Comparison of ENCODE assay signal across 5 cellular contexts in the genomic region with DNA sequence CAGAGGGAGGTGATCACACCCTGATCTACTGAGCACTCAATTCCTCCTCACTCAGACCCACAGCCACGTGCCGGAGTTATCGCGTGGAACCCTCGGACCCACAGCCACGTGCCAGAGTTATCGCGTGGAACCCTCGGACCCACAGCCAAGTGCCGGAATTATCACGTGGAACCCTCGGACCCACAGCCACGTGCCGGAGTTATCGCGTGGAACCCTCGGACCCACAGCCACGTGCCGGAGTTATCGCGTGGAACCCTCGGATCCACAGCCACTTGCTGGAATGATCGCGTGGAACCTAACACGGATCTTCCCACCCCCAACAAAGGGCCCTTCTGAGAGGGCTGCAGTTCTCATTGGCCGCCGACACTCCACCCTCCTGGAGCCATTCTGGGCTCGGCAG.
"Had no signal": no experiment of that assay in that cellular context is flagged by ENCODE, and none has a peak within 500 bp of the region (broad histone marks: within the 10 kb centered on the region; RNA-seq: fewer than 3 reads in every experiment).

No MANE protein-coding gene starts in this region.

- ATAC-seq: GM23338 had no signal

- H3K4me3 ChIP-seq: GM23338 had no signal

- FAIRE-seq: H1, H54 had no signal

- DNase-seq: H9, HCEC 1CT had no signal

- H2AFZ ChIP-seq: GM23338 had no signal

- H3K4me2 ChIP-seq: GM23338 had no signal
